ENCODE assay signal across 8 cellular contexts in genomic region chr7:135877799-135878198, GRCh38.
DNase-seq lines count a peak whose midpoint lies in the region; ATAC-seq, FAIRE-seq and TF ChIP-seq lines count a peak whose summit lies in the region.

No MANE protein-coding gene starts in this region.

- FAIRE-seq in K562 (lab: Jason Lieb, UNC): no peak

- TF ChIP-seq POLR2A in K562 (conservative IDR thresholded peaks at IDR 0.05): no peak

- H4K20me1 ChIP-seq in K562 (replicated peaks; ENCODE audit: control insufficient read depth, insufficient read depth, low read length): no peaks in the 10 kb centered on the region

- WGBS in K562 (ENCODE audit: insufficient coverage, low coverage, missing lambda C conversion rate): 2% methylated on average over 5 of the region's 5 CpGs
- WGBS in psoas muscle, 3 donors: 34 to 38% (median 35%) methylated on average over 5 of the region's 5 CpGs
- WGBS in heart right ventricle, 2 donors: 79 to 84% methylated on average over 5 of the region's 5 CpGs

- no peak overlapping the region for H3K27ac ChIP-seq in K562 (ENCODE audit: extremely low read depth, low read depth, low read length)
- H3K27ac ChIP-seq in psoas muscle: no peak overlapping the region
- no peak overlapping the region for H3K27ac ChIP-seq in heart right ventricle

- in situ Hi-C loops in K562 (cut with MboI): no loop called here

- no peak overlapping the region for H3K27ac Mint-ChIP-seq in activated naive CD4-positive, alpha-beta T cell treated with anti-CD3 and anti-CD28 coated beads for 36 hours

- DNase-seq in LoVo (ENCODE audit: low spot score) (peak; percentile 46), K562 (ENCODE audit: extremely low read depth in 1 of 4, low spot score in 3 of 4) (no peak), psoas muscle (no peak), heart right ventricle (no peak), pons (ENCODE audit: low spot score) (no peak)
- DNase-seq in activated naive CD4-positive, alpha-beta T cell treated with anti-CD3 and anti-CD28 coated beads for 36 hours: no peak

- POLR2A ChIA-PET in K562 (lab: Yijun Ruan, JAX): interaction anchor here (0.6 to 1.0 kb wide), 2 partner anchors 18 to 1532 kb away, joined by 3 to 4 read pairs; no protein-coding TSS in a partner anchor

- no peaks in the 10 kb centered on the region for H3K36me3 ChIP-seq in K562 (ENCODE audit: control insufficient read depth, insufficient read depth, low read length)
- H3K36me3 ChIP-seq in psoas muscle (ENCODE audit: insufficient read depth in 1 of 2, low read depth in 1 of 2): no peaks in the 10 kb centered on the region
- no peaks in the 10 kb centered on the region for H3K36me3 ChIP-seq in heart right ventricle

- H2AFZ ChIP-seq in K562 (ENCODE audit: low read depth, low read length): no peak overlapping the region

- no peaks in the 10 kb centered on the region for H3K9me1 ChIP-seq in K562 (ENCODE audit: control insufficient read depth, insufficient read depth, low read length)

- H3K4me3 Mint-ChIP-seq in activated naive CD4-positive, alpha-beta T cell treated with anti-CD3 and anti-CD28 coated beads for 36 hours: no peak overlapping the region

- no peak for TF ChIP-seq RAD21 in K562 (CRISPR knock-in tag; conservative IDR thresholded peaks at IDR 0.05 in 1 of 2, IDR thresholded peaks at IDR 0.05 in 1 of 2)

- no TSS peak for BruUV-seq in K562 (replicated peaks; lab: Mats Ljungman, UMichigan)

- no peak overlapping the region for H3K4me2 ChIP-seq in K562 (ENCODE audit: insufficient read depth, low read length)

- H3K9ac ChIP-seq in K562 (ENCODE audit: insufficient read depth in 1 of 2, low read depth in 2 of 2, low read length in 2 of 2): no peak overlapping the region

- H3K9me3 Mint-ChIP-seq in activated naive CD4-positive, alpha-beta T cell treated with anti-CD3 and anti-CD28 coated beads for 36 hours: peaks cover 5% of the 10 kb centered on the region

- peaks cover 4% of the 10 kb centered on the region for H3K27me3 Mint-ChIP-seq in activated naive CD4-positive, alpha-beta T cell treated with anti-CD3 and anti-CD28 coated beads for 36 hours (ENCODE audit: low read depth)

- peaks cover 7 to 12% of the 10 kb centered on the region in 2 experiments; a peak in 4 of 5 replicates for H3K27me3 ChIP-seq in K562 (ENCODE audit: control insufficient read depth in 2 of 2, insufficient read depth in 2 of 2, low read length in 2 of 2)
- H3K27me3 ChIP-seq in psoas muscle (ENCODE audit: insufficient read depth in 3 of 3, low read length in 2 of 3): no peaks in the 10 kb centered on the region
- no peaks in the 10 kb centered on the region for H3K27me3 ChIP-seq in heart right ventricle

- no peaks in the 10 kb centered on the region for H3K4me1 ChIP-seq in K562 (replicated peaks in 1 of 2; ENCODE audit: control insufficient read depth in 2 of 2, insufficient read depth in 2 of 2, low read length in 2 of 2)
- peaks cover 5% of the 10 kb centered on the region for H3K4me1 ChIP-seq in psoas muscle
- H3K4me1 ChIP-seq in heart right ventricle: peaks cover 0 to 7% (median 0%) of the 10 kb centered on the region in 9 donors

- CTCF ChIA-PET in K562 (lab: Yijun Ruan, JAX; ENCODE audit: low intra/inter-chr PET ratio): no interaction called here
- CTCF ChIA-PET in activated naive CD4-positive, alpha-beta T cell treated with anti-CD3 and anti-CD28 coated beads for 36 hours (lab: Charles Lee): interaction anchor here (1.1 kb wide), 1 partner anchor 237 kb away, joined by 4 read pairs; no protein-coding TSS in a partner anchor

- H3K4me3 ChIP-seq in K562 (no peak overlapping the region), psoas muscle (no peak overlapping the region), heart right ventricle (no peak overlapping the region)

- no peaks in the 10 kb centered on the region for H3K4me1 Mint-ChIP-seq in activated naive CD4-positive, alpha-beta T cell treated with anti-CD3 and anti-CD28 coated beads for 36 hours (ENCODE audit: low read depth)

- no peak for TF ChIP-seq CTCF in K562 (IDR thresholded peaks at IDR 0.05 in 2 of 3, conservative IDR thresholded peaks at IDR 0.05 in 1 of 3; ENCODE audit: insufficient read depth in 2 of 3, low read depth in 1 of 3, low read length in 3 of 3)
- TF ChIP-seq CTCF in psoas muscle (IDR thresholded peaks at IDR 0.05): no peak
- TF ChIP-seq CTCF in heart right ventricle (IDR thresholded peaks at IDR 0.05): no peak

- intact Hi-C loops in K562 (cut with micrococcal nuclease): no loop called here
- intact Hi-C loops in psoas muscle (cut with DNase I): no loop called here
- intact Hi-C loops in heart right ventricle (cut with DNase I): loop anchor here in 1 of 10 donors (5.0 kb wide), 1 partner anchor 35 kb away; no protein-coding TSS in a partner anchor
- intact Hi-C loops in activated naive CD4-positive, alpha-beta T cell treated with anti-CD3 and anti-CD28 coated beads for 36 hours (cut with micrococcal nuclease): no loop called here

- H3K36me3 Mint-ChIP-seq in activated naive CD4-positive, alpha-beta T cell treated with anti-CD3 and anti-CD28 coated beads for 36 hours (ENCODE audit: low read depth): no peaks in the 10 kb centered on the region

- H3K9me3 ChIP-seq in K562 (replicated peaks; ENCODE audit: control insufficient read depth, insufficient read depth, low read depth, low read length): no peaks in the 10 kb centered on the region
- no peaks in the 10 kb centered on the region for H3K9me3 ChIP-seq in psoas muscle
- H3K9me3 ChIP-seq in heart right ventricle: peaks cover 0 to 5% (median 0%) of the 10 kb centered on the region in 11 donors

- no peak for TF ChIP-seq EP300 in K562 (IDR thresholded peaks at IDR 0.05; ENCODE audit: low read length)

- ATAC-seq in GM19452 (IDR thresholded peaks at IDR 0.05; ENCODE audit: unreplicated experiment) (peak; percentile 55), K562 (peak; percentile 67), psoas muscle (peak in 3 of 4 donors; percentile 59 to 85 (median 78)), HG02759 (IDR thresholded peaks at IDR 0.05; ENCODE audit: unreplicated experiment) (no peak), heart right ventricle (no peak)

- H3K79me2 ChIP-seq in K562 (ENCODE audit: control insufficient read depth, insufficient read depth, low read length): no peaks in the 10 kb centered on the region

TF ChIP-seq in K562, 482 proteins besides CTCF, POLR2A, EP300 and RAD21 (continues in another document):
- TF ChIP-seq CEBPB (tag; IDR thresholded peaks at IDR 0.05): peak; percentile 59
- 0 out of 2 replicates have a peak, but pooled peaks have one; percentile 18 for TF ChIP-seq MAFK (IDR thresholded peaks at IDR 0.05; ENCODE audit: low read length)
- TF ChIP-seq CCNT2 (IDR thresholded peaks at IDR 0.05; ENCODE audit: borderline replicate concordance, extremely low read depth, insufficient read length, low read depth, low read length): no peak
- peak; percentile 82 for TF ChIP-seq ZNF184 (CRISPR knock-in tag; IDR thresholded peaks at IDR 0.05)
- TF ChIP-seq ATF3 (IDR thresholded peaks at IDR 0.05): peak; percentile 42; the same call in 1 of the 2 replicates
- no peak for TF ChIP-seq ATF3 (CRISPR knock-in tag; conservative IDR thresholded peaks at IDR 0.05)
- TF ChIP-seq ESRRA (IDR thresholded peaks at IDR 0.05; ENCODE audit: borderline replicate concordance, low read depth): no peak
- no peak for TF ChIP-seq BRD9 (IDR thresholded peaks at IDR 0.05; ENCODE audit: low read depth, partially characterized antibody)
- TF ChIP-seq FOXA3 (CRISPR knock-in tag; conservative IDR thresholded peaks at IDR 0.05 in 1 of 2, IDR thresholded peaks at IDR 0.05 in 1 of 2): no peak
- TF ChIP-seq PBX2 (CRISPR knock-in tag; IDR thresholded peaks at IDR 0.05; ENCODE audit: low read depth): no peak
- peak; percentile 85 for TF ChIP-seq PBX2 (tag; conservative IDR thresholded peaks at IDR 0.05; ENCODE audit: low read depth)
- TF ChIP-seq ZNF212 (CRISPR knock-in tag; IDR thresholded peaks at IDR 0.05): no peak
- peak; percentile 33; the same call in 1 of the 2 replicates for TF ChIP-seq PKNOX1 (IDR thresholded peaks at IDR 0.05)
- no peak for TF ChIP-seq TRIM28 (IDR thresholded peaks at IDR 0.05)
- peak; percentile 72 for TF ChIP-seq MEIS2 (IDR thresholded peaks at IDR 0.05; ENCODE audit: partially characterized antibody)
- no peak for TF ChIP-seq ZNF583 (CRISPR knock-in tag; IDR thresholded peaks at IDR 0.05)

Comparison
In these comparisons a context has a peak if more than half of its experiments do, and no peak if none do; other contexts are left out.
1. ATAC-seq: peak in GM19452 (single experiment), K562 (single experiment) and psoas muscle (3 of 4); none in HG02759 (single experiment) and heart right ventricle (0 of 8).